ENCODE assay signal across 8 cellular contexts in the genomic region with DNA sequence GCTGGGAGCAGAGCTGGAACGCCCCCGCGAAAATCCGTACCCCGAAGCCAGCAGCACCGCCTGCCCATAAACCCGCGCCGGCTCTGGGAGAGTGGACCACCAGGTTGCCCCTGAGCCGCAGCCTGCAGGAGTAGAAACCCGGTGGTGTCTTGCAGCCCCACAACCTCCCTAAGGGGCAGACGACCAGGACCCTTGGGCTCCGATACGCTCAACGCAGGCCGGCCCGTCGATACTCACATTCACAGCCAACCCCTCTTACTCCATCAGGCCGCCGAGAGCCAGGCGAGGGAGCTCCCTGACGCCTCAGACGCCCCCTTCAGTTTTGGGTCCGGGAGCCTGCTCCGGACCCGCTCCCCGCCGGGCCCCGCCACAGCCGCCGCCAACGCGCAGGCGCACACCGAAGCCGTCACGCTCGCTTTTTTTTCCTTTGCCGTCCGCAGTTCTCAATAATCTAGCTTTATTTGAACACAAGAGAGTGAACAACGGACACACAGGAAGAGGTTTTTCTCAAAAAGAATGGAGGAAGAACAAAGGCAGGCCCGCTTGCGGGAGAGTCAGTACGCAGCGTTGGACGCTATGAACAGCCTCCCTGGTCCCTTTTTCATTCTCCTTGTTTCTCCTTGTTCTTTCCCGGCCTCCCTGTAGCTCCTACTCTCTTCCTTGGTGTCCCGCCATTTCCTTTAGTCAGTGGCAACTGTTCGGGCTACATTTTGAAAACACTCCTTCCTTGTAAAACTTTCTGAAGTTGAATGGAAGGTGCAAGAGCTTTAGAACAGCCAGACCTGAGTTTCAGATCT. TPM values are rescaled to one million over a fixed set of nuclear protein-coding genes. Genes with fewer than 3 reads are reported as not detected.
DNase-seq lines count a peak whose midpoint lies in the region; ATAC-seq and TF ChIP-seq lines count a peak whose summit lies in the region.

A gene (minus strand): TSS at position 399 of the 797 bp plus-strand sequence. CDS start 18,852 bp downstream, outside the sequence.

- no peak for TF ChIP-seq CTCF in epithelial cell of esophagus (IDR thresholded peaks at IDR 0.05; ENCODE audit: insufficient read depth, low read depth, low read length, missing control alignments)

- H3K4me2 ChIP-seq in BLaER1 = peak within 1 kb of the TSS; percentile 79

- no peaks in the 10 kb centered on the region for H3K9me3 Mint-ChIP-seq in IgD-negative memory B cell

- peak within 1 kb of the TSS; percentile 98 to 99 (median 99) for H3K27ac Mint-ChIP-seq in IgD-negative memory B cell

- H3K4me1 ChIP-seq in BLaER1 = peaks cover 52% of the 10 kb centered on the region

- no peaks in the 10 kb centered on the region for H4K20me1 ChIP-seq in BLaER1

- H3K4me3 ChIP-seq in BLaER1 (peak within 1 kb of the TSS; percentile 88), epithelial cell of esophagus (ENCODE audit: low read length) (peak within 1 kb of the TSS; percentile 98)

- no peaks in the 10 kb centered on the region for H3K27me3 ChIP-seq in BLaER1

- peaks cover 2% of the 10 kb centered on the region for H3K27me3 Mint-ChIP-seq in IgD-negative memory B cell

- peaks cover 4% of the 10 kb centered on the region for H3K36me3 Mint-ChIP-seq in IgD-negative memory B cell

- peak within 1 kb of the TSS; percentile 95 for H3K27ac ChIP-seq in BLaER1

- H3K4me1 Mint-ChIP-seq in IgD-negative memory B cell = peaks cover 34 to 53% (median 48%) of the 10 kb centered on the region in 3 donors

- H3K9me3 ChIP-seq in BLaER1 = no peaks in the 10 kb centered on the region

- peaks cover 11% of the 10 kb centered on the region; the same call in 1 of the 2 replicates for H3K36me3 ChIP-seq in BLaER1

- peak within 1 kb of the TSS; percentile 98 to 99 (median 99) for H3K4me3 Mint-ChIP-seq in IgD-negative memory B cell

- ATAC-seq in GM19438 (IDR thresholded peaks at IDR 0.05; ENCODE audit: low read depth, unreplicated experiment) = peak; percentile 45

- H3K9ac ChIP-seq in BLaER1 = peak within 1 kb of the TSS; percentile 91

- DNase-seq in OCI-M1 (lab: John Stamatoyannopoulos, UW) = peak; percentile 94
- DNase-seq in activated T-cell treated with anti-CD3 and anti-CD28 coated beads for 24 hours (ENCODE audit: low read depth) = peak; percentile 86
- peak; percentile 88 for DNase-seq in epithelial cell of esophagus (ENCODE audit: low read depth)
- DNase-seq in middle frontal gyrus (ENCODE audit: extremely low spot score, low spot score) = peak; percentile 83
- peak; percentile 75 to 80 for DNase-seq in stimulated activated CD8-positive, alpha-beta memory T cell treated with anti-CD3 and anti-CD28 coated beads, Interleukin-2, amount 100 ng/mL, for 48 hours (ENCODE audit: low read depth in 2 of 2)

RNA-seq across cellular contexts. Expression of the gene that starts here (rescaled TPM):
- polyA plus RNA-seq in IgD-negative memory B cell = 66.5 TPM

Comparison
In these comparisons a context has a peak if more than half of its experiments do, and no peak if none do; other contexts are left out.
1. Peak in every context shown above with its lines: DNase-seq, ATAC-seq, H3K4me3 ChIP-seq and H3K27ac ChIP-seq.